ENCODE assay signal across 8 cellular contexts in the genomic region with DNA sequence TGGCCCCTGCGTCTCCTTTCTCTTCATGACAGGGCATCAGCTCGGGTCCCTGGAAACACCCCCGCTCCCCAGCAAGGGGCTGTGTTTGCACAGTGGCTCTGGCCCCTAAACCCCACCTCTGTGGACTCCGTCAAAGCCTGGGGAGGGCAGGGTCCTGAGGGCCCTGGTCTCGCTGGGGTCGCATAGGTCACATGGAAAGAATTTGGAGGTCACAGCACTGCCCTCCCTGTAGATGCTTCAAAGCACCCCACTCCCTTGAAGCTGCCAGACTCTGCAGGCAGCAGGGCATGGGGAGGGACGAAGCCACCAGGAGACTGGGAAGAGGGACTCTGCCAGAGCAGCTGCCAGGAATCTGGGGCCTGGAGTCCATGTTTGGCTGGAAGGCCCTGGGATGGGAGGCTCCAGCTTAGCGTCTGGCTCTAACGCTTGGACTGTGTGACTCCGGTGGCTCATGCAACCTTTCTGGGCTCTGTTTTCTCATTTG. TPM values are rescaled to one million over a fixed set of nuclear protein-coding genes. Genes with fewer than 3 reads are reported as not detected.
DNase-seq lines count a peak whose midpoint lies in the region; FAIRE-seq and TF ChIP-seq lines count a peak whose summit lies in the region.

No MANE protein-coding gene starts in this region.

- H3K27ac ChIP-seq in cingulate gyrus (ENCODE audit: low read depth, low read length) (peak overlapping the region; percentile 77), tibial artery (peak overlapping the region; percentile 94 to 95)

- peaks cover 5 to 100% (median 93%) of the 10 kb centered on the region in 4 donors for H3K4me1 ChIP-seq in tibial artery

- DNase-seq in T-helper 2 cell treated with Interferon-gamma antibody and Interleukin-4, amounts not matched to agents 5 μg/mL and 100 μg/mL, for 36 hours (ENCODE audit: low spot score): no peak
- DNase-seq in T-helper 2 cell (no peak), mesothelial cell of epicardium (ENCODE audit: low spot score in 2 of 2, unreplicated experiment in 2 of 2) (no peak), tibial artery (peak; percentile 76 to 92), occipital lobe (lab: John Stamatoyannopoulos, UW) (no peak), glomerular visceral epithelial cell (ENCODE audit: extremely low spot score) (no peak), RCC 7860 (ENCODE audit: low spot score) (no peak)

- H3K27me3 ChIP-seq in tibial artery: no peaks in the 10 kb centered on the region

- H3K36me3 Mint-ChIP-seq in T-helper 2 cell treated with Interferon-gamma antibody and Interleukin-4, amounts not matched to agents 5 μg/mL and 100 μg/mL, for 36 hours (ENCODE audit: low read depth): peaks cover 8% of the 10 kb centered on the region
- H3K36me3 Mint-ChIP-seq in mesothelial cell of epicardium: no peaks in the 10 kb centered on the region

- H3K4me3 ChIP-seq in tibial artery: no peak overlapping the region

- TF ChIP-seq CTCF in mesothelial cell of epicardium (IDR thresholded peaks at IDR 0.05; ENCODE audit: unreplicated experiment) (no peak), tibial artery (IDR thresholded peaks at IDR 0.05) (no peak)

- H3K27ac Mint-ChIP-seq in T-helper 2 cell treated with Interferon-gamma antibody and Interleukin-4, amounts not matched to agents 5 μg/mL and 100 μg/mL, for 36 hours: peak overlapping the region; percentile 31
- H3K27ac Mint-ChIP-seq in mesothelial cell of epicardium: peak overlapping the region; percentile 16

- H3K9me3 Mint-ChIP-seq in T-helper 2 cell treated with Interferon-gamma antibody and Interleukin-4, amounts not matched to agents 5 μg/mL and 100 μg/mL, for 36 hours: no peaks in the 10 kb centered on the region
- H3K9me3 Mint-ChIP-seq in mesothelial cell of epicardium: peaks cover 3% of the 10 kb centered on the region

- H3K27me3 Mint-ChIP-seq in T-helper 2 cell treated with Interferon-gamma antibody and Interleukin-4, amounts not matched to agents 5 μg/mL and 100 μg/mL, for 36 hours (ENCODE audit: low read depth): no peaks in the 10 kb centered on the region
- H3K27me3 Mint-ChIP-seq in mesothelial cell of epicardium (ENCODE audit: low read depth): no peaks in the 10 kb centered on the region

- no peaks in the 10 kb centered on the region for H3K9me3 ChIP-seq in tibial artery

- intact Hi-C loops in tibial artery (cut with DNase I; ENCODE audit: low total_unique reads): no loop called here

- H3K4me3 Mint-ChIP-seq in T-helper 2 cell treated with Interferon-gamma antibody and Interleukin-4, amounts not matched to agents 5 μg/mL and 100 μg/mL, for 36 hours: no peak overlapping the region
- H3K4me3 Mint-ChIP-seq in mesothelial cell of epicardium: no peak overlapping the region

- peaks cover 47% of the 10 kb centered on the region for H3K4me1 Mint-ChIP-seq in T-helper 2 cell treated with Interferon-gamma antibody and Interleukin-4, amounts not matched to agents 5 μg/mL and 100 μg/mL, for 36 hours (ENCODE audit: low read depth)
- peaks cover 61% of the 10 kb centered on the region for H3K4me1 Mint-ChIP-seq in mesothelial cell of epicardium

- no peak for FAIRE-seq in RCC 7860 (lab: Jason Lieb, UNC)

- peaks cover 0 to 15% (median 0%) of the 10 kb centered on the region in 3 donors for H3K36me3 ChIP-seq in tibial artery

RNA-seq across cellular contexts. Expression of a gene that starts 36.6 kb away (rescaled TPM):
- total RNA-seq in mesothelial cell of epicardium: 39.3 to 41.8 TPM (median 41.1 TPM) in 3 replicates
- 9.5 TPM for total RNA-seq in occipital lobe

Comparison
In these comparisons a context has a peak if more than half of its experiments do, and no peak if none do; other contexts are left out.
1. DNase-seq: peak in tibial artery (2 of 2); none in T-helper 2 cell treated with Interferon-gamma antibody and Interleukin-4, amounts not matched to agents 5 μg/mL and 100 μg/mL, for 36 hours (single experiment), T-helper 2 cell (0 of 5), mesothelial cell of epicardium (0 of 2), occipital lobe (single experiment), glomerular visceral epithelial cell (single experiment) and RCC 7860 (single experiment).